Comparison of ENCODE assay signal across 1 cellular context in the genomic region with DNA sequence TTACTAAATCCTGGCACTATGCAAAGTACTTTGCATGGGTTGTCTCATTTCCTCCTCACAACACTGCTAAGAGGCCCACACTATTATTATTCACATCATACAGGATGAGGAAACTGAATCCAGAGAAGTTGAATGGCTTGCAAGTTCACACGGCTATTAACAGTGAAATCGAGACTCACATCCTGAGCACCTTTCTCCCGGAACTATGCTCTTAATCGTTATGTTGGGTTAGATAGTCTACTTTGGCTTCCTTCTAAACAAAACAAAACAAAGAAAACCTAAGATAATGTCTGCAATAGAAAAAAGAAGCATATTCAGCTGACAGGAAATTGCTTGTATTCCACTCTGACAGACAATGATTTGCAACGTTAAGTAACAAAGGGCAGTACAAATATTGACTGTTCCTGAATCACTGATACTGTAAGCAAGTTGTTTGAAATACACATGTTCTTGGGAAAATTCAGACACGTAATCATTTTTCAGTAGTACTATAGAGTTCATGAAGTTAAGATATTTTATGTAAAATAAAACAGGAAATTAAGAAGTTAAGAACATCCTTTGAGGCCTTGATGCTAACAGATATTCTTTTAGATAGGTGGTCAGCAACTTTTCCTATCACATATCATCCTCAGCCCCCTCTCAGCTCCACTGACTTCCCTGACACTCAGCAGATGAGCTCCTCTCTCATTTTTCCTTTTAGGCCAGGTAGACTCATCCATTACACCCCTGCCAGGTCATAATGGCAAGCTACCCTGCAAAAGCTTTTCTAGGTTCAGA.
TF ChIP-seq lines count a peak whose summit lies in the region.

No MANE protein-coding gene starts in this region.

TF ChIP-seq in endothelial cell of umbilical vein, 7 proteins besides CTCF, POLR2A, EP300 and RAD21:
- peak; percentile 89 for TF ChIP-seq GATA2 (IDR thresholded peaks at IDR 0.05; ENCODE audit: insufficient read depth, insufficient read length, low read depth, low read length)
- peak; percentile 74 for TF ChIP-seq POLR2AphosphoS5 (IDR thresholded peaks at IDR 0.05; ENCODE audit: insufficient read depth, low read depth, low read length)
- TF ChIP-seq, protein P1, sequence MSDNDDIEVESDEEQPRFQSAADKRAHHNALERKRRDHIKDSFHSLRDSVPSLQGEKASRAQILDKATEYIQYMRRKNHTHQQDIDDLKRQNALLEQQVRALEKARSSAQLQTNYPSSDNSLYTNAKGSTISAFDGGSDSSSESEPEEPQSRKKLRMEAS (IDR thresholded peaks at IDR 0.05; ENCODE audit: insufficient read depth, insufficient read length): no peak
- TF ChIP-seq JUN (IDR thresholded peaks at IDR 0.05; ENCODE audit: borderline replicate concordance, insufficient read depth, insufficient read length, low read depth): peak; percentile 83
- TF ChIP-seq MYC (IDR thresholded peaks at IDR 0.05; ENCODE audit: low read depth, low read length): no peak
- TF ChIP-seq FOS (IDR thresholded peaks at IDR 0.05; ENCODE audit: borderline replicate concordance, insufficient read depth, low read length): peak; percentile 76
- no peak for TF ChIP-seq EZH2 (IDR thresholded peaks at IDR 0.05; ENCODE audit: borderline replicate concordance, low read depth, low read length, severe bottlenecking)
